In the genomic region with DNA sequence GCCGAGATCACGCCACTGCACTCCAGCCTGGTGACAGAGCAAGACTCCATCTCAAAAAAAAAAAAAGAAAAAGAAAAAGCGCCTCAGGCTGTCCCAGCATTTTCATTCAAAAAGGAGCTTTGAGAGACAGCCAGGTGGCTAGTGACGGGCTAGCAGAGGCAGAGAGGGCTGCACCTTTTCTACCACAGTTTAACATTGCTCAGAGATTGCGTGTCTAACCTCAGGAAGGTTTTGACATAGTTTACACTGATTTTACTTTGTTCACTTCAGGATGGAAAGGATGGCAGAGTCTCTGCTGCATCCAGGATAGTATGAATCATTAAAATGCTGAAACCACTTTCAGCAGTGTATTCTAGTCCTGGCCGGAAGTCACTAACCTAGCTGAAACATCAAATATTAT, we compare ENCODE assay signal across 28 cellular contexts. TPM values are rescaled to one million over a fixed set of nuclear protein-coding genes. Genes with fewer than 3 reads are reported as not detected.
DNase-seq lines count a peak whose midpoint lies in the region; ATAC-seq and TF ChIP-seq lines count a peak whose summit lies in the region.
"Had no signal": no experiment of that assay in that cellular context is flagged by ENCODE, and none has a peak within 500 bp of the region (broad histone marks: within the 10 kb centered on the region; RNA-seq: fewer than 3 reads in every experiment).

No MANE protein-coding gene starts in this region.

- H3K4me3 Mint-ChIP-seq in activated CD4-positive, alpha-beta T cell treated with anti-CD3 and anti-CD28 coated beads, Interleukin-2, amount 10 ng/mL, durations not matched to agents 7 days and 5 days: no peak overlapping the region
- H3K4me3 Mint-ChIP-seq: activated CD4-positive, alpha-beta T cell treated with anti-CD3 and anti-CD28 coated beads, Interleukin-2, amount 10 ng/mL, durations not matched to agents 24 days and 14 days; activated CD8-positive, alpha-beta memory T cell treated with anti-CD3 and anti-CD28 coated beads, Interleukin-2, amount 10 ng/mL, durations not matched to agents 7 days and 5 days; brain; stimulated activated effector memory CD8-positive, alpha-beta T cell treated with anti-CD3 and anti-CD28 coated beads, Interleukin-12 subunit alpha, Interleukin-12 subunit beta, amount 100 ng/mL, for 72 hours had no signal

- H3K4me1 Mint-ChIP-seq in activated CD4-positive, alpha-beta T cell treated with anti-CD3 and anti-CD28 coated beads, Interleukin-2, amount 10 ng/mL, durations not matched to agents 7 days and 5 days: no peaks in the 10 kb centered on the region
- H3K4me1 Mint-ChIP-seq: activated CD4-positive, alpha-beta T cell treated with anti-CD3 and anti-CD28 coated beads, Interleukin-2, amount 10 ng/mL, durations not matched to agents 24 days and 14 days; activated CD8-positive, alpha-beta memory T cell treated with anti-CD3 and anti-CD28 coated beads, Interleukin-2, amount 10 ng/mL, durations not matched to agents 7 days and 5 days; stimulated activated effector memory CD8-positive, alpha-beta T cell treated with anti-CD3 and anti-CD28 coated beads, Interleukin-12 subunit alpha, Interleukin-12 subunit beta, amount 100 ng/mL, for 72 hours had no signal

- H3K36me3 Mint-ChIP-seq in activated CD4-positive, alpha-beta T cell treated with anti-CD3 and anti-CD28 coated beads, Interleukin-2, amount 10 ng/mL, durations not matched to agents 7 days and 5 days (ENCODE audit: low read depth): no peaks in the 10 kb centered on the region
- H3K36me3 Mint-ChIP-seq: activated CD8-positive, alpha-beta memory T cell treated with anti-CD3 and anti-CD28 coated beads, Interleukin-2, amount 10 ng/mL, durations not matched to agents 7 days and 5 days; brain; stimulated activated effector memory CD8-positive, alpha-beta T cell treated with anti-CD3 and anti-CD28 coated beads, Interleukin-12 subunit alpha, Interleukin-12 subunit beta, amount 100 ng/mL, for 72 hours had no signal

- no peak for TF ChIP-seq CTCF in foreskin keratinocyte (conservative IDR thresholded peaks at IDR 0.05)

- H3K27ac Mint-ChIP-seq in activated CD4-positive, alpha-beta T cell treated with anti-CD3 and anti-CD28 coated beads, Interleukin-2, amount 10 ng/mL, durations not matched to agents 7 days and 5 days: no peak overlapping the region
- H3K27ac Mint-ChIP-seq: activated CD4-positive, alpha-beta T cell treated with anti-CD3 and anti-CD28 coated beads, Interleukin-2, amount 10 ng/mL, durations not matched to agents 24 days and 14 days; activated CD8-positive, alpha-beta memory T cell treated with anti-CD3 and anti-CD28 coated beads, Interleukin-2, amount 10 ng/mL, durations not matched to agents 7 days and 5 days; brain; stimulated activated effector memory CD8-positive, alpha-beta T cell treated with anti-CD3 and anti-CD28 coated beads, Interleukin-12 subunit alpha, Interleukin-12 subunit beta, amount 100 ng/mL, for 72 hours had no signal

- no peaks in the 10 kb centered on the region for H3K4me1 ChIP-seq in foreskin keratinocyte
- H3K4me1 ChIP-seq: right lobe of liver had no signal

- CTCF ChIA-PET in activated CD4-positive, alpha-beta T cell treated with anti-CD3 and anti-CD28 coated beads, Interleukin-2, amount 10 ng/mL, durations not matched to agents 7 days and 5 days (lab: Charles Lee): no interaction called here

- no peaks in the 10 kb centered on the region for H3K27me3 Mint-ChIP-seq in activated CD4-positive, alpha-beta T cell treated with anti-CD3 and anti-CD28 coated beads, Interleukin-2, amount 10 ng/mL, durations not matched to agents 7 days and 5 days
- H3K27me3 Mint-ChIP-seq: activated CD4-positive, alpha-beta T cell treated with anti-CD3 and anti-CD28 coated beads, Interleukin-2, amount 10 ng/mL, durations not matched to agents 24 days and 14 days; activated CD8-positive, alpha-beta memory T cell treated with anti-CD3 and anti-CD28 coated beads, Interleukin-2, amount 10 ng/mL, durations not matched to agents 7 days and 5 days had no signal

- peak; percentile 97 for ATAC-seq in foreskin keratinocyte
- ATAC-seq: activated CD8-positive, alpha-beta memory T cell treated with anti-CD3 and anti-CD28 coated beads, Interleukin-2, amount 10 ng/mL, durations not matched to agents 7 days and 5 days; right lobe of liver; stimulated activated effector memory CD8-positive, alpha-beta T cell treated with anti-CD3 and anti-CD28 coated beads, Interleukin-12 subunit alpha, Interleukin-12 subunit beta, amount 100 ng/mL, for 72 hours had no signal

- peak overlapping the region; percentile 67 for H3K27ac ChIP-seq in foreskin keratinocyte
- H3K27ac ChIP-seq: C4-2B, right lobe of liver, VCaP had no signal

- H3K9me3 Mint-ChIP-seq in activated CD4-positive, alpha-beta T cell treated with anti-CD3 and anti-CD28 coated beads, Interleukin-2, amount 10 ng/mL, durations not matched to agents 7 days and 5 days: peaks cover 5% of the 10 kb centered on the region
- H3K9me3 Mint-ChIP-seq: brain had no signal

- no peaks in the 10 kb centered on the region for H3K27me3 ChIP-seq in foreskin keratinocyte
- H3K27me3 ChIP-seq: right lobe of liver had no signal

- DNase-seq in HPDE6-E6E7 (ENCODE audit: extremely low spot score) (peak; percentile 49), RPMI7951 (ENCODE audit: low read depth) (peak; percentile 47), foreskin keratinocyte (peak; percentile 74 to 97), NCI-H187 (lab: John Stamatoyannopoulos, UW) (no peak), SW 1271 (lab: John Stamatoyannopoulos, UW) (no peak)
- DNase-seq in activated CD4-positive, alpha-beta T cell treated with anti-CD3 and anti-CD28 coated beads, Interleukin-2, amount 10 ng/mL, durations not matched to agents 7 days and 5 days: no peak
- no peak for DNase-seq in stimulated activated CD8-positive, alpha-beta memory T cell treated with anti-CD3 and anti-CD28 coated beads, Interleukin-4, amount 100 ng/mL, for 48 hours
- DNase-seq: activated CD4-positive, alpha-beta T cell treated with anti-CD3 and anti-CD28 coated beads, Interleukin-2, amount 10 ng/mL, durations not matched to agents 24 days and 14 days; activated CD8-positive, alpha-beta memory T cell treated with anti-CD3 and anti-CD28 coated beads, Interleukin-2, amount 10 ng/mL, durations not matched to agents 7 days and 5 days; activated naive CD4-positive, alpha-beta T cell; activated T-cell treated with anti-CD3 and anti-CD28 coated beads, Interleukin-2, amount 50 U/mL, for 48 hours; KG1; NCI-H1436 treated with DMSO at 0.1 percent for 48 hours; NCI-H2107; NCI-H82; posterior cingulate gyrus; right lobe of liver; Right ventricle myocardium superior; stimulated activated CD4-positive, alpha-beta T cell treated with anti-CD3 and anti-CD28 coated beads, Interleukin-12 subunit alpha, Interleukin-12 subunit beta, amount 100 ng/mL, for 4 hours; stimulated activated CD4-positive, alpha-beta T cell treated with anti-CD3 and anti-CD28 coated beads, Interleukin-4, amount 100 ng/mL, for 1 hour; substantia nigra had no signal

- POLR2A ChIA-PET in activated CD4-positive, alpha-beta T cell treated with anti-CD3 and anti-CD28 coated beads, Interleukin-2, amount 10 ng/mL, durations not matched to agents 7 days and 5 days (lab: Charles Lee): no interaction called here

RNA-seq across cellular contexts. Expression of a gene that starts 28.1 kb away (rescaled TPM):
- total RNA-seq in RPMI7951 (2014; rRNA removed; shearing (Covaris generic)): 0.24 TPM in 1 of 2 replicates, not detected in the other
- 11.2 and 19.4 TPM in 2 replicates for total RNA-seq in foreskin keratinocyte
- 5.9 and 11.8 TPM in 2 replicates for polyA plus RNA-seq in foreskin keratinocyte
- total RNA-seq in activated CD4-positive, alpha-beta T cell treated with anti-CD3 and anti-CD28 coated beads, Interleukin-2, amount 10 ng/mL, durations not matched to agents 7 days and 5 days: not detected
- total RNA-seq: activated CD4-positive, alpha-beta T cell treated with anti-CD3 and anti-CD28 coated beads, Interleukin-2, amount 10 ng/mL, durations not matched to agents 24 days and 14 days; activated CD8-positive, alpha-beta memory T cell treated with anti-CD3 and anti-CD28 coated beads, Interleukin-2, amount 10 ng/mL, durations not matched to agents 7 days and 5 days; HT-29; lung microvascular endothelial cell; myocyte; right lobe of liver; Right ventricle myocardium superior had no signal

Comparison
In these comparisons a context has a peak if more than half of its experiments do, and no peak if none do; other contexts are left out.
1. DNase-seq: peak in HPDE6-E6E7 (single experiment), RPMI7951 (single experiment) and foreskin keratinocyte (2 of 2); none in activated CD4-positive, alpha-beta T cell treated with anti-CD3 and anti-CD28 coated beads, Interleukin-2, amount 10 ng/mL, durations not matched to agents 7 days and 5 days (single experiment), NCI-H187 (0 of 2), SW 1271 (0 of 2) and stimulated activated CD8-positive, alpha-beta memory T cell treated with anti-CD3 and anti-CD28 coated beads, Interleukin-4, amount 100 ng/mL, for 48 hours (single experiment).